In genomic region chr3:12286927-12287726, GRCh38 we compare ENCODE assay signal across 8 cellular contexts. TPM values are rescaled to one million over a fixed set of nuclear protein-coding genes. Genes with fewer than 3 reads are reported as not detected.
DNase-seq lines count a peak whose midpoint lies in the region; ATAC-seq and TF ChIP-seq lines count a peak whose summit lies in the region.

No MANE protein-coding gene starts in this region.

- no peaks in the 10 kb centered on the region for H3K4me1 ChIP-seq in CD8-positive, alpha-beta memory T cell (ENCODE audit: insufficient read depth, low read length)
- H3K4me1 ChIP-seq in IMR-90 (ENCODE audit: control insufficient read depth, insufficient read depth, low read length) (no peaks in the 10 kb centered on the region; the same call in 1 of the 2 replicates), mesodermal cell (ENCODE audit: control insufficient read depth, insufficient read depth, low read length, poor library complexity, severe bottlenecking) (no peaks in the 10 kb centered on the region)

- peak overlapping the region; percentile 44 for H3K9ac ChIP-seq in IMR-90 (ENCODE audit: low read depth, low read length)

- H3K27me3 Mint-ChIP-seq in CD8-positive, alpha-beta memory T cell, result peaks cover 28 to 60% of the 10 kb centered on the region in 2 donors

- no peak overlapping the region for H3K27ac Mint-ChIP-seq in CD8-positive, alpha-beta memory T cell

- peak overlapping the region; percentile 68; the same call in 1 of the 2 replicates for H3K18ac ChIP-seq in IMR-90 (ENCODE audit: low read depth, low read length)

- H2AK9ac ChIP-seq in IMR-90 (replicated peaks; ENCODE audit: low read depth, low read length, poor library complexity), result peak overlapping the region; percentile 88

- H2AK5ac ChIP-seq in IMR-90 (ENCODE audit: low read depth, low read length), result peak overlapping the region; percentile 93

- peak; percentile 10; the same call in 1 of the 2 replicates for TF ChIP-seq RAD21 in IMR-90 (IDR thresholded peaks at IDR 0.05; ENCODE audit: low read length)

- CTCF ChIA-PET in CD8-positive, alpha-beta memory T cell (lab: Charles Lee), result no interaction called here
- CTCF ChIA-PET in IMR-90 (lab: Yijun Ruan, JAX), result interaction anchor here (1.0 kb wide), 1 partner anchor 13 kb away, joined by 3 read pairs; no protein-coding TSS in a partner anchor

- H3K14ac ChIP-seq in IMR-90 (replicated peaks; ENCODE audit: low read depth, low read length), result peak overlapping the region; percentile 64

- peak overlapping the region; percentile 78 to 86 for H4K8ac ChIP-seq in IMR-90 (ENCODE audit: low read depth in 2 of 2, low read length in 2 of 2)

- H2AFZ ChIP-seq in IMR-90 (replicated peaks; ENCODE audit: low read length, poor library complexity), result peak overlapping the region; percentile 98

- TF ChIP-seq CTCF in IMR-90 (conservative IDR thresholded peaks at IDR 0.05; ENCODE audit: low read depth, low read length) (no peak), dorsolateral prefrontal cortex (IDR thresholded peaks at IDR 0.05 in 54 of 56, conservative IDR thresholded peaks at IDR 0.05 in 2 of 56; ENCODE audit: low read depth in 1 of 56, partially characterized antibody in 56 of 56) (peak in 1 of 56 donors; percentile 4)

- POLR2A ChIA-PET in CD8-positive, alpha-beta memory T cell (lab: Charles Lee), result no interaction called here
- POLR2A ChIA-PET in IMR-90 (lab: Charles Lee; ENCODE audit: unreplicated experiment), result no interaction called here

- peak overlapping the region in 5 of 7 donors; percentile 17 to 53 (median 46) for H3K4me3 Mint-ChIP-seq in CD8-positive, alpha-beta memory T cell

- H3K27me3 ChIP-seq in CD8-positive, alpha-beta memory T cell (ENCODE audit: insufficient read depth, low read length, poor library complexity, severe bottlenecking), result peaks cover 4% of the 10 kb centered on the region
- H3K27me3 ChIP-seq in IMR-90 (ENCODE audit: control insufficient read depth, insufficient read depth, low read length), result no peaks in the 10 kb centered on the region
- peaks cover 0 to 44% (median 8%) of the 10 kb centered on the region in 45 donors for H3K27me3 ChIP-seq in dorsolateral prefrontal cortex

- no peaks in the 10 kb centered on the region for H3K36me3 ChIP-seq in CD8-positive, alpha-beta memory T cell (ENCODE audit: insufficient read depth, low read length)
- H3K36me3 ChIP-seq in IMR-90 (ENCODE audit: control insufficient read depth, insufficient read depth, low read length) (no peaks in the 10 kb centered on the region), mesodermal cell (ENCODE audit: control insufficient read depth, insufficient read depth, low read length) (no peaks in the 10 kb centered on the region)

- peak overlapping the region; percentile 83 for H4K91ac ChIP-seq in IMR-90 (ENCODE audit: insufficient read depth, low read depth, low read length)

- H2BK120ac ChIP-seq in IMR-90 (ENCODE audit: low read depth, low read length), result peak overlapping the region; percentile 90

- peaks cover 7% of the 10 kb centered on the region; the same call in 1 of the 2 replicates for H3K9me1 ChIP-seq in IMR-90 (ENCODE audit: insufficient read depth, low read length)

- H4K20me1 ChIP-seq in IMR-90 (ENCODE audit: insufficient read depth, low read length), result no peaks in the 10 kb centered on the region

- no peak overlapping the region for H3K27ac ChIP-seq in CD8-positive, alpha-beta memory T cell (ENCODE audit: low read depth, low read length)
- H3K27ac ChIP-seq in IMR-90 (ENCODE audit: insufficient read depth, low read length) (peak overlapping the region; percentile 41), dorsolateral prefrontal cortex (peak overlapping the region in 4 of 59 donors; percentile 49 to 57 (median 52)), mesodermal cell (ENCODE audit: low read depth, low read length, severe bottlenecking) (no peak overlapping the region)

- H3K56ac ChIP-seq in IMR-90 (ENCODE audit: extremely low read depth, insufficient read depth, low read length), result no peak overlapping the region; the same call in 1 of the 2 replicates

- H3K23ac ChIP-seq in IMR-90 (ENCODE audit: low read depth, low read length), result peak overlapping the region; percentile 80; the same call in 1 of the 2 replicates

- H3K9me3 Mint-ChIP-seq in CD8-positive, alpha-beta memory T cell, result peaks cover 0 to 5% (median 0%) of the 10 kb centered on the region in 5 donors

- WGBS in IMR-90 (ENCODE audit: extremely low coverage in 2 of 2, insufficient read length in 1 of 2), 2 experiments, result 0% methylated on average over 2 of the region's 33 CpGs; no CpG with 5 or more reads in 1 of the 2 experiments
- 21 to 47% methylated on average over 19 to 22 of the region's 33 CpGs for WGBS in mesodermal cell (ENCODE audit: insufficient coverage in 2 of 2), 2 experiments

- no peak for DNase-seq in CD8-positive, alpha-beta memory T cell
- no peak for DNase-seq in IMR-90
- DNase-seq in dorsolateral prefrontal cortex, result peak in 1 of 10 donors; percentile 14

- ATAC-seq in IMR-90 (ENCODE audit: low read depth) (no peak; the same call in 1 of the 2 replicates), HG02970 (IDR thresholded peaks at IDR 0.05; ENCODE audit: low FRiP score, unreplicated experiment) (no peak), GM21737 (IDR thresholded peaks at IDR 0.05; ENCODE audit: unreplicated experiment) (no peak), HG03469 (IDR thresholded peaks at IDR 0.05; ENCODE audit: unreplicated experiment) (no peak), GM18861 (IDR thresholded peaks at IDR 0.05; ENCODE audit: unreplicated experiment) (no peak)

- peak overlapping the region; percentile 83 for H3K4me2 ChIP-seq in IMR-90 (ENCODE audit: low read depth, low read length)

- no TSS peak for BruUV-seq in IMR-90 (replicated peaks; lab: Mats Ljungman, UMichigan)

- H2BK5ac ChIP-seq in IMR-90 (ENCODE audit: low read depth, low read length, poor library complexity, severe bottlenecking), result peak overlapping the region; percentile 78

- H2BK20ac ChIP-seq in IMR-90 (ENCODE audit: low read depth, low read length), result peak overlapping the region; percentile 72

- H3K79me1 ChIP-seq in IMR-90 (ENCODE audit: low read depth in 1 of 2, low read length in 2 of 2), result peaks cover 6 to 19% of the 10 kb centered on the region in 2 experiments; a peak in 3 of 4 replicates

- TF ChIP-seq POLR2A in IMR-90 (IDR thresholded peaks at IDR 0.05; ENCODE audit: low read depth, low read length), result no peak

- H3K9me3 ChIP-seq in CD8-positive, alpha-beta memory T cell (ENCODE audit: low read length), result no peaks in the 10 kb centered on the region
- H3K9me3 ChIP-seq in IMR-90 (ENCODE audit: control insufficient read depth, insufficient read depth, low read length) (no peaks in the 10 kb centered on the region), mesodermal cell (ENCODE audit: control insufficient read depth, low read length) (peaks cover 4% of the 10 kb centered on the region)

- H3K4me3 ChIP-seq in CD8-positive, alpha-beta memory T cell (ENCODE audit: low read length), result no peak overlapping the region
- H3K4me3 ChIP-seq in IMR-90 (ENCODE audit: insufficient read depth, low read depth, low read length), result peak overlapping the region; percentile 95
- peak overlapping the region; percentile 16 to 79 (median 50) for H3K4me3 ChIP-seq in dorsolateral prefrontal cortex
- peak overlapping the region; percentile 23 for H3K4me3 ChIP-seq in mesodermal cell (ENCODE audit: extremely low read depth, insufficient read depth, low read length, poor library complexity, severe bottlenecking)

- H3K36me3 Mint-ChIP-seq in CD8-positive, alpha-beta memory T cell, result no peaks in the 10 kb centered on the region

- peak overlapping the region; percentile 78; the same call in 2 of the 3 replicates for H2BK15ac ChIP-seq in IMR-90 (ENCODE audit: low read depth, low read length)

- in situ Hi-C loops in IMR-90 (cut with MboI; ENCODE audit: low sequenced_read_pairs), result no loop called here

- intact Hi-C loops in IMR-90 (cut with micrococcal nuclease), result loop anchor here (5.0 kb wide), 2 partner anchors 95 to 110 kb away; no protein-coding TSS in a partner anchor
- intact Hi-C loops in dorsolateral prefrontal cortex (cut with DNase I), result no loop called here

- peak overlapping the region; percentile 69 for H4K5ac ChIP-seq in IMR-90 (ENCODE audit: low read depth, low read length)

- peak overlapping the region; percentile 83 for H3K4ac ChIP-seq in IMR-90 (ENCODE audit: low read depth, low read length)

- peaks cover 4 to 13% (median 12%) of the 10 kb centered on the region in 3 donors for H3K4me1 Mint-ChIP-seq in CD8-positive, alpha-beta memory T cell

- dilution Hi-C loops in IMR-90 (cut with HindIII; ENCODE audit: low sequenced_read_pairs, unreplicated experiment), result no loop called here

TF ChIP-seq in IMR-90, 13 proteins besides CTCF, POLR2A, EP300 and RAD21:
- no peak for TF ChIP-seq NFE2L2 (IDR thresholded peaks at IDR 0.05; ENCODE audit: low read depth, low read length)

RNA-seq across cellular contexts. Expression of gene PPARG, which starts 1.7 kb away (rescaled TPM):
- total RNA-seq in CD8-positive, alpha-beta memory T cell, result under 1 TPM; 0.66 to 0.74 TPM
- polyA plus RNA-seq in CD8-positive, alpha-beta memory T cell, result not detected
- total RNA-seq in IMR-90 (2012; rRNA removed) (21.9 and 23.8 TPM in 2 replicates), dorsolateral prefrontal cortex (10 to 100 TPM in 46 of 120 experiments, 1 to 10 TPM in 74; 3.3 to 16.9 (median 9.3) TPM)
- polyA plus RNA-seq in IMR-90 (2012; rRNA removed), result 11.2 and 11.5 TPM in 2 replicates
- polyA plus RNA-seq in IMR-90 (2012; cell fraction: cytosol; rRNA removed), result 5.5 and 9.1 TPM in 2 replicates
- 2.9 and 14.1 TPM in 2 replicates for polyA plus RNA-seq in IMR-90 (2012; cell fraction: nucleus; rRNA removed; ENCODE audit: low replicate concordance)
- 3.8 TPM for polyA plus RNA-seq in mesodermal cell (2013, experiment 1 of 2)
- polyA plus RNA-seq in mesodermal cell (2013, experiment 2 of 2), result 4.0 TPM
